Comparison of ENCODE assay signal across 9 cellular contexts in the genomic region with DNA sequence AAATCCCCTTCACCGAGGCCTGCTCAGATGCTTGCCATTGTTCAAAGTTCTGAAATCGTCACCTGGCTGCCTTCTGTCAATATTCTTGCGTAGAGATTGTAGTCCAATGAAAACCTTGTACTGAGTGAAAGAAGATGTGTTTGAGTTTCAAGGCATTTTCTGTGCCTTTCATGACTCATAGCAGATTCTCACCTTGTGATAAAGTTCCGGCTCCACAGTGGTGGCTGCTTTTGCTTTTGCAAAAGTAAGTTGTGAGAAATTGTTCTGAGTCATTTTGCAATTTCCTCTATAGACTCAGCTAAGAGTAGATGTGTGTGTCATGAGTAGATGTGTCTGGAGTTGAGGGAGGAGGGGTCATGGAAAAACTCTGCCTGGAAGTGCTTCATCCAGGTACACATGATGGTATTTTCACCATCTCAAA.
DNase-seq lines count a peak whose midpoint lies in the region; ATAC-seq and TF ChIP-seq lines count a peak whose summit lies in the region.
"Had no signal": no experiment of that assay in that cellular context is flagged by ENCODE, and none has a peak within 500 bp of the region (broad histone marks: within the 10 kb centered on the region; RNA-seq: fewer than 3 reads in every experiment).

No MANE protein-coding gene starts in this region.

- TF ChIP-seq CTCF in RWPE1 (conservative IDR thresholded peaks at IDR 0.05; ENCODE audit: low read depth) (no peak), cardiac fibroblast (IDR thresholded peaks at IDR 0.05; ENCODE audit: low read depth, low read length) (no peak)

- DNase-seq in activated CD4-positive, CD25-positive, alpha-beta regulatory T cell treated with anti-CD3 and anti-CD28 coated beads, Interleukin-2, amount 50 U/mL, for 16 hours (ENCODE audit: low read depth, low spot score) = peak; percentile 31
- no peak for DNase-seq in activated CD4-positive, CD25-positive, alpha-beta regulatory T cell (lab: John Stamatoyannopoulos, UW)
- peak; percentile 79 for DNase-seq in RWPE1 (ENCODE audit: low spot score)
- peak; percentile 74 to 94 for DNase-seq in cardiac fibroblast (ENCODE audit: low read depth in 2 of 2)
- peak; percentile 23 to 29 for DNase-seq in stimulated activated CD4-positive, alpha-beta T cell treated with anti-CD3 and anti-CD28 coated beads, Interleukin-2, amount 100 ng/mL, for 48 hours
- no peak for DNase-seq in iPS-NIHi7 (ENCODE audit: extremely low spot score)
- DNase-seq in COR-L47 (lab: John Stamatoyannopoulos, UW) = no peak

- peak; percentile 95 for ATAC-seq in HG02884 (IDR thresholded peaks at IDR 0.05; ENCODE audit: unreplicated experiment)

- CTCF ChIA-PET in RWPE1 (lab: Yijun Ruan, JAX) = no interaction called here

- peak overlapping the region; percentile 70; the same call in 1 of the 2 replicates for H3K27ac ChIP-seq in RWPE1
- H3K27ac ChIP-seq: cardiac muscle cell had no signal

- POLR2A ChIA-PET in RWPE1 (lab: Yijun Ruan, JAX; ENCODE audit: low non-redundant PET) = no interaction called here

- no peak overlapping the region for H3K4me3 ChIP-seq in cardiac fibroblast (replicated peaks in 1 of 2; ENCODE audit: low read depth in 2 of 2, low read length in 2 of 2)
- H3K4me3 ChIP-seq: cardiac muscle cell had no signal

Comparison
In these comparisons a context has a peak if more than half of its experiments do, and no peak if none do; other contexts are left out.
1. DNase-seq: peak in activated CD4-positive, CD25-positive, alpha-beta regulatory T cell treated with anti-CD3 and anti-CD28 coated beads, Interleukin-2, amount 50 U/mL, for 16 hours (single experiment), RWPE1 (single experiment), cardiac fibroblast (2 of 2) and stimulated activated CD4-positive, alpha-beta T cell treated with anti-CD3 and anti-CD28 coated beads, Interleukin-2, amount 100 ng/mL, for 48 hours (2 of 2); none in activated CD4-positive, CD25-positive, alpha-beta regulatory T cell (0 of 4), iPS-NIHi7 (single experiment) and COR-L47 (single experiment).